In the genomic region with DNA sequence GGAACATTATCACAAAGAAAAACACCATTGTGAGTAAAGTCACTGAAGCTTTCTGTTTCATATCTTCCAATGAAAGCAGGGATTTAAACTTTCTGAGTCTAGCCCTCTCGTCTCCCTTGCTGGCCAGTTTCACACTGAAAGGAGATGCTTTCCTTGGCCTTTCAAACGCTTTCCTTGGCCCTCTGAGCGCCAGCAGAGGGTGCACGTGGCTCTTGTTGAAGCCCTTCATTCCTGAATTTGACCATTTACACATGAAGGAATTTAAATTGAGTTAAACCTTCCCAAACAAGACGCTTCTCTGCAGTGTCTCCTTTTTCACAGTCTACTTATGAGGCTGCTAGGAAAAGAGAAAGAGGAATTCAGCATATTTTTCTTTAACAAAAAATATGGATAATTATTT, we compare ENCODE assay signal across 8 cellular contexts. TPM values are rescaled to one million over a fixed set of nuclear protein-coding genes. Genes with fewer than 3 reads are reported as not detected.
DNase-seq lines count a peak whose midpoint lies in the region; ATAC-seq and TF ChIP-seq lines count a peak whose summit lies in the region.

No MANE protein-coding gene starts in this region.

- peaks cover 24% of the 10 kb centered on the region for H3K36me3 Mint-ChIP-seq in HFFc6 (ENCODE audit: low read depth)
- H3K36me3 Mint-ChIP-seq in T-helper 17 cell (ENCODE audit: low read depth) = peaks cover 5% of the 10 kb centered on the region
- H3K36me3 Mint-ChIP-seq in activated CD4-positive, alpha-beta memory T cell treated with anti-CD3 and anti-CD28 coated beads, Interleukin-2, amount 10 ng/mL, durations not matched to agents 7 days and 5 days (ENCODE audit: low read depth) = no peaks in the 10 kb centered on the region

- DNase-seq in AG08395 (ENCODE audit: low spot score) (peak; percentile 43), HFFc6 (peak; percentile 39), T-helper 17 cell (no peak), iPS-NIHi11 (ENCODE audit: low spot score) (peak; percentile 55), hippocampal formation (lab: John Stamatoyannopoulos, UW) (no peak)
- no peak for DNase-seq in activated CD4-positive, alpha-beta memory T cell treated with anti-CD3 and anti-CD28 coated beads, Interleukin-2, amount 10 ng/mL, durations not matched to agents 7 days and 5 days

- peak overlapping the region; percentile 66 for H3K27ac Mint-ChIP-seq in HFFc6
- H3K27ac Mint-ChIP-seq in T-helper 17 cell = peak overlapping the region; percentile 73
- H3K27ac Mint-ChIP-seq in activated CD4-positive, alpha-beta memory T cell treated with anti-CD3 and anti-CD28 coated beads, Interleukin-2, amount 10 ng/mL, durations not matched to agents 7 days and 5 days = no peak overlapping the region

- H3K27me3 Mint-ChIP-seq in HFFc6 (ENCODE audit: insufficient read depth) (no peaks in the 10 kb centered on the region; the same call in 1 of the 2 replicates), T-helper 17 cell (peaks cover 48% of the 10 kb centered on the region)
- H3K27me3 Mint-ChIP-seq in activated CD4-positive, alpha-beta memory T cell treated with anti-CD3 and anti-CD28 coated beads, Interleukin-2, amount 10 ng/mL, durations not matched to agents 7 days and 5 days = peaks cover 20% of the 10 kb centered on the region

- H3K9me3 ChIP-seq in T-helper 17 cell (ENCODE audit: control insufficient read depth, low read length, poor library complexity, severe bottlenecking) = no peaks in the 10 kb centered on the region

- peak; percentile 70 for TF ChIP-seq CTCF in HFFc6 (IDR thresholded peaks at IDR 0.05)

- ATAC-seq in T-helper 17 cell = no peak
- ATAC-seq in HG03565 (IDR thresholded peaks at IDR 0.05; ENCODE audit: unreplicated experiment) = no peak
- ATAC-seq in GM18867 (IDR thresholded peaks at IDR 0.05; ENCODE audit: unreplicated experiment) = no peak

- no peaks in the 10 kb centered on the region for H3K9me3 Mint-ChIP-seq in HFFc6
- H3K9me3 Mint-ChIP-seq in activated CD4-positive, alpha-beta memory T cell treated with anti-CD3 and anti-CD28 coated beads, Interleukin-2, amount 10 ng/mL, durations not matched to agents 7 days and 5 days = no peaks in the 10 kb centered on the region

- CTCF ChIA-PET in activated CD4-positive, alpha-beta memory T cell treated with anti-CD3 and anti-CD28 coated beads, Interleukin-2, amount 10 ng/mL, durations not matched to agents 7 days and 5 days (lab: Charles Lee) = interaction anchor here (0.9 kb wide), 1 partner anchor 323 kb away, joined by 3 read pairs; no protein-coding TSS in a partner anchor

- POLR2A ChIA-PET in activated CD4-positive, alpha-beta memory T cell treated with anti-CD3 and anti-CD28 coated beads, Interleukin-2, amount 10 ng/mL, durations not matched to agents 7 days and 5 days (lab: Charles Lee) = no interaction called here

- H3K4me1 Mint-ChIP-seq in HFFc6 (ENCODE audit: low read depth) (peaks cover 72% of the 10 kb centered on the region), T-helper 17 cell (peaks cover 18% of the 10 kb centered on the region)
- H3K4me1 Mint-ChIP-seq in activated CD4-positive, alpha-beta memory T cell treated with anti-CD3 and anti-CD28 coated beads, Interleukin-2, amount 10 ng/mL, durations not matched to agents 7 days and 5 days = peaks cover 13% of the 10 kb centered on the region

- H3K4me3 Mint-ChIP-seq in HFFc6 (no peak overlapping the region), T-helper 17 cell (no peak overlapping the region)
- no peak overlapping the region for H3K4me3 Mint-ChIP-seq in activated CD4-positive, alpha-beta memory T cell treated with anti-CD3 and anti-CD28 coated beads, Interleukin-2, amount 10 ng/mL, durations not matched to agents 7 days and 5 days

RNA-seq across cellular contexts. Expression of a gene that starts 21.5 kb away (rescaled TPM):
- 100 to 1,000 TPM; 191 to 264 (median 205) TPM for total RNA-seq in HFFc6 (2021; fragmentation: NEBNext Ultra II Directional; extraction: Animal tissue kit (Norgen Biotek cat#: 25700))
- not detected for total RNA-seq in T-helper 17 cell
- not detected for total RNA-seq in activated CD4-positive, alpha-beta memory T cell treated with anti-CD3 and anti-CD28 coated beads, Interleukin-2, amount 10 ng/mL, durations not matched to agents 7 days and 5 days

Comparison
In these comparisons a context has a peak if more than half of its experiments do, and no peak if none do; other contexts are left out.
1. DNase-seq: peak in AG08395 (single experiment), HFFc6 (single experiment) and iPS-NIHi11 (single experiment); none in T-helper 17 cell (0 of 3), hippocampal formation (0 of 2) and activated CD4-positive, alpha-beta memory T cell treated with anti-CD3 and anti-CD28 coated beads, Interleukin-2, amount 10 ng/mL, durations not matched to agents 7 days and 5 days (single experiment).
2. RNA of a gene that starts 21.5 kb away (total RNA-seq): 191 to 264 TPM in HFFc6; not detected in T-helper 17 cell and not detected in activated CD4-positive, alpha-beta memory T cell treated with anti-CD3 and anti-CD28 coated beads, Interleukin-2, amount 10 ng/mL, durations not matched to agents 7 days and 5 days; every median in the first group is over 100 times any median in the second.